Comparison of ENCODE assay signal across 1 cellular context in the genomic region with DNA sequence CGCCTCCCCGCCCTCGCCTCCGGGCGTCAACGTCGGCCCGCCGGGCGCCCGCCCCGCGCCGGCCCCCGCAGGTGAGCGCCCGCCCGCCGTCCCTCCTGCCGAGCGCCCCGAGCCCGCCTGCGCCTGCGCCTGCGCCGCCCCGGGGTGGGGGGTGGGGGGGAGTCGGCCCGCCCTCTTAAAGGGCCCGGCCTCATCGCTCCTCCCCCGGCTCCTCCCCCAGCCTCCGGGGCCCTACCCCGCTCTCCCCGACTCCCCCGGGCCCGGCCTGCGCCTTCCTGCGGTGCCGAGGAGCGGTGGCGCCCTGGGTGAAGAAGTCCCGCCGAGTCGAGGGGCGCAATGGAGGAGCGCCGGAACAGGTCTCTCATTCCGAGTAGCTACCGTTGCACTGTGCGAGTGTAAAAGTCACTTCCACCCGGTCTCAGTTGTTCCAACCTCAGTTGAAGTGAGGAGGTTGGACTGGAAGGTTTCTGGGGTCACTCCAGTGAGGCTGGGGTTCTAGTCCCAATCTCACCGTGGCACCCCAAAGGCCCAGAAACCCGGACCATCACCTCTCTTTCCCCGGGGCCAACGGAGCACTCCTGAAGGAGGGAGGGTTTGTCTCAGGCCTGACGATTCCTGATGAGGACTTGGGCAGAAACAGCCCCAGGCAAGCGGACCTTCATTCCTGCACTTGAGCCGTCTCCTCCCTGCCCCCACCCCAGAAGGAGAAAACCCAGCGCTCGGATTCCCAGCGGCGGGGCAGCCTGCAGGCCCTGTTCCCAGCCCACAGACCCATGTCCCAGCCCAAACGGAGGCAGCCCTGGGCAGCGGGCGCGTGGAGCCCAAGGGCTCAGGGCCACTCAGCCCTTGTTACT.
TF ChIP-seq lines count a peak whose summit lies in the region.

No MANE protein-coding gene starts in this region.

TF ChIP-seq in GM12878, 131 proteins besides CTCF, POLR2A, EP300 and RAD21 (continued from another document and continues in another):
- peak; percentile 55 for TF ChIP-seq NRF1 (conservative IDR thresholded peaks at IDR 0.05; ENCODE audit: low read depth, low read length)
- no peak for TF ChIP-seq CUX1 (IDR thresholded peaks at IDR 0.05; ENCODE audit: insufficient replicate concordance, low read depth, low read length)
- no peak for TF ChIP-seq FOS (IDR thresholded peaks at IDR 0.05; ENCODE audit: borderline replicate concordance, extremely low read depth, insufficient read length)
- TF ChIP-seq, protein P1, sequence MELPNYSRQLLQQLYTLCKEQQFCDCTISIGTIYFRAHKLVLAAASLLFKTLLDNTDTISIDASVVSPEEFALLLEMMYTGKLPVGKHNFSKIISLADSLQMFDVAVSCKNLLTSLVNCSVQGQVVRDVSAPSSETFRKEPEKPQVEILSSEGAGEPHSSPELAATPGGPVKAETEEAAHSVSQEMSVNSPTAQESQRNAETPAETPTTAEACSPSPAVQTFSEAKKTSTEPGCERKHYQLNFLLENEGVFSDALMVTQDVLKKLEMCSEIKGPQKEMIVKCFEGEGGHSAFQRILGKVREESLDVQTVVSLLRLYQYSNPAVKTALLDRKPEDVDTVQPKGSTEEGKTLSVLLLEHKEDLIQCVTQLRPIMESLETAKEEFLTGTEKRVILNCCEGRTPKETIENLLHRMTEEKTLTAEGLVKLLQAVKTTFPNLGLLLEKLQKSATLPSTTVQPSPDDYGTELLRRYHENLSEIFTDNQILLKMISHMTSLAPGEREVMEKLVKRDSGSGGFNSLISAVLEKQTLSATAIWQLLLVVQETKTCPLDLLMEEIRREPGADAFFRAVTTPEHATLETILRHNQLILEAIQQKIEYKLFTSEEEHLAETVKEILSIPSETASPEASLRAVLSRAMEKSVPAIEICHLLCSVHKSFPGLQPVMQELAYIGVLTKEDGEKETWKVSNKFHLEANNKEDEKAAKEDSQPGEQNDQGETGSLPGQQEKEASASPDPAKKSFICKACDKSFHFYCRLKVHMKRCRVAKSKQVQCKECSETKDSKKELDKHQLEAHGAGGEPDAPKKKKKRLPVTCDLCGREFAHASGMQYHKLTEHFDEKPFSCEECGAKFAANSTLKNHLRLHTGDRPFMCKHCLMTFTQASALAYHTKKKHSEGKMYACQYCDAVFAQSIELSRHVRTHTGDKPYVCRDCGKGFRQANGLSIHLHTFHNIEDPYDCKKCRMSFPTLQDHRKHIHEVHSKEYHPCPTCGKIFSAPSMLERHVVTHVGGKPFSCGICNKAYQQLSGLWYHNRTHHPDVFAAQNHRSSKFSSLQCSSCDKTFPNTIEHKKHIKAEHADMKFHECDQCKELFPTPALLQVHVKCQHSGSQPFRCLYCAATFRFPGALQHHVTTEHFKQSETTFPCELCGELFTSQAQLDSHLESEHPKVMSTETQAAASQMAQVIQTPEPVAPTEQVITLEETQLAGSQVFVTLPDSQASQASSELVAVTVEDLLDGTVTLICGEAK (IDR thresholded peaks at IDR 0.05; ENCODE audit: borderline replicate concordance): no peak
- TF ChIP-seq, protein P2, sequence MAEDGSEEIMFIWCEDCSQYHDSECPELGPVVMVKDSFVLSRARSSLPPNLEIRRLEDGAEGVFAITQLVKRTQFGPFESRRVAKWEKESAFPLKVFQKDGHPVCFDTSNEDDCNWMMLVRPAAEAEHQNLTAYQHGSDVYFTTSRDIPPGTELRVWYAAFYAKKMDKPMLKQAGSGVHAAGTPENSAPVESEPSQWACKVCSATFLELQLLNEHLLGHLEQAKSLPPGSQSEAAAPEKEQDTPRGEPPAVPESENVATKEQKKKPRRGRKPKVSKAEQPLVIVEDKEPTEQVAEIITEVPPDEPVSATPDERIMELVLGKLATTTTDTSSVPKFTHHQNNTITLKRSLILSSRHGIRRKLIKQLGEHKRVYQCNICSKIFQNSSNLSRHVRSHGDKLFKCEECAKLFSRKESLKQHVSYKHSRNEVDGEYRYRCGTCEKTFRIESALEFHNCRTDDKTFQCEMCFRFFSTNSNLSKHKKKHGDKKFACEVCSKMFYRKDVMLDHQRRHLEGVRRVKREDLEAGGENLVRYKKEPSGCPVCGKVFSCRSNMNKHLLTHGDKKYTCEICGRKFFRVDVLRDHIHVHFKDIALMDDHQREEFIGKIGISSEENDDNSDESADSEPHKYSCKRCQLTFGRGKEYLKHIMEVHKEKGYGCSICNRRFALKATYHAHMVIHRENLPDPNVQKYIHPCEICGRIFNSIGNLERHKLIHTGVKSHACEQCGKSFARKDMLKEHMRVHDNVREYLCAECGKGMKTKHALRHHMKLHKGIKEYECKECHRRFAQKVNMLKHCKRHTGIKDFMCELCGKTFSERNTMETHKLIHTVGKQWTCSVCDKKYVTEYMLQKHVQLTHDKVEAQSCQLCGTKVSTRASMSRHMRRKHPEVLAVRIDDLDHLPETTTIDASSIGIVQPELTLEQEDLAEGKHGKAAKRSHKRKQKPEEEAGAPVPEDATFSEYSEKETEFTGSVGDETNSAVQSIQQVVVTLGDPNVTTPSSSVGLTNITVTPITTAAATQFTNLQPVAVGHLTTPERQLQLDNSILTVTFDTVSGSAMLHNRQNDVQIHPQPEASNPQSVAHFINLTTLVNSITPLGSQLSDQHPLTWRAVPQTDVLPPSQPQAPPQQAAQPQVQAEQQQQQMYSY (CRISPR knock-in tag; IDR thresholded peaks at IDR 0.05): no peak
- peak in 1 of 2 experiments; percentile 53; a peak in 1 of 3 replicates for TF ChIP-seq EGR1 (IDR thresholded peaks at IDR 0.05; ENCODE audit: borderline replicate concordance in 1 of 2, low read depth in 2 of 2, low read length in 2 of 2)
- no peak for TF ChIP-seq EED (IDR thresholded peaks at IDR 0.05; ENCODE audit: low read depth)
- TF ChIP-seq, protein P3, sequence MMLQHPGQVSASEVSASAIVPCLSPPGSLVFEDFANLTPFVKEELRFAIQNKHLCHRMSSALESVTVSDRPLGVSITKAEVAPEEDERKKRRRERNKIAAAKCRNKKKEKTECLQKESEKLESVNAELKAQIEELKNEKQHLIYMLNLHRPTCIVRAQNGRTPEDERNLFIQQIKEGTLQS (IDR thresholded peaks at IDR 0.05; ENCODE audit: borderline replicate concordance, extremely low read depth, low read depth, low read length): no peak
- no peak for TF ChIP-seq USF1 (IDR thresholded peaks at IDR 0.05; ENCODE audit: borderline replicate concordance, extremely low read length, insufficient read depth, low read depth, low read length)
- no peak for TF ChIP-seq FOXM1 (IDR thresholded peaks at IDR 0.05; ENCODE audit: low read depth, low read length)
- TF ChIP-seq, protein P4, sequence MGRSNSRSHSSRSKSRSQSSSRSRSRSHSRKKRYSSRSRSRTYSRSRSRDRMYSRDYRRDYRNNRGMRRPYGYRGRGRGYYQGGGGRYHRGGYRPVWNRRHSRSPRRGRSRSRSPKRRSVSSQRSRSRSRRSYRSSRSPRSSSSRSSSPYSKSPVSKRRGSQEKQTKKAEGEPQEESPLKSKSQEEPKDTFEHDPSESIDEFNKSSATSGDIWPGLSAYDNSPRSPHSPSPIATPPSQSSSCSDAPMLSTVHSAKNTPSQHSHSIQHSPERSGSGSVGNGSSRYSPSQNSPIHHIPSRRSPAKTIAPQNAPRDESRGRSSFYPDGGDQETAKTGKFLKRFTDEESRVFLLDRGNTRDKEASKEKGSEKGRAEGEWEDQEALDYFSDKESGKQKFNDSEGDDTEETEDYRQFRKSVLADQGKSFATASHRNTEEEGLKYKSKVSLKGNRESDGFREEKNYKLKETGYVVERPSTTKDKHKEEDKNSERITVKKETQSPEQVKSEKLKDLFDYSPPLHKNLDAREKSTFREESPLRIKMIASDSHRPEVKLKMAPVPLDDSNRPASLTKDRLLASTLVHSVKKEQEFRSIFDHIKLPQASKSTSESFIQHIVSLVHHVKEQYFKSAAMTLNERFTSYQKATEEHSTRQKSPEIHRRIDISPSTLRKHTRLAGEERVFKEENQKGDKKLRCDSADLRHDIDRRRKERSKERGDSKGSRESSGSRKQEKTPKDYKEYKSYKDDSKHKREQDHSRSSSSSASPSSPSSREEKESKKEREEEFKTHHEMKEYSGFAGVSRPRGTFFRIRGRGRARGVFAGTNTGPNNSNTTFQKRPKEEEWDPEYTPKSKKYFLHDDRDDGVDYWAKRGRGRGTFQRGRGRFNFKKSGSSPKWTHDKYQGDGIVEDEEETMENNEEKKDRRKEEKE (IDR thresholded peaks at IDR 0.05): no peak
- TF ChIP-seq EZH2 (IDR thresholded peaks at IDR 0.05; ENCODE audit: borderline replicate concordance, control insufficient read depth, low read depth, low read length): no peak
- TF ChIP-seq SMARCA5 (IDR thresholded peaks at IDR 0.05): no peak
- no peak for TF ChIP-seq KDM1A (IDR thresholded peaks at IDR 0.05; ENCODE audit: borderline replicate concordance)
- TF ChIP-seq ZNF207 (IDR thresholded peaks at IDR 0.05; ENCODE audit: borderline replicate concordance): 0 out of 2 replicates have a peak, but pooled peaks have one; percentile 34
- TF ChIP-seq SPI1 (IDR thresholded peaks at IDR 0.05; ENCODE audit: borderline replicate concordance, insufficient read depth, low read depth, low read length): no peak
- no peak for TF ChIP-seq NR2C2 (IDR thresholded peaks at IDR 0.05; ENCODE audit: borderline replicate concordance, control insufficient read depth, insufficient read length, low read depth)
- no peak for TF ChIP-seq IRF3 (IDR thresholded peaks at IDR 0.05)
- TF ChIP-seq BACH1 (IDR thresholded peaks at IDR 0.05; ENCODE audit: borderline replicate concordance): no peak
- no peak for TF ChIP-seq ZNF384 (IDR thresholded peaks at IDR 0.05; ENCODE audit: borderline replicate concordance, low read depth, low read length)
- no peak for TF ChIP-seq TAF1 (IDR thresholded peaks at IDR 0.05; ENCODE audit: borderline replicate concordance, low read depth, low read length)
- TF ChIP-seq CHD2 (IDR thresholded peaks at IDR 0.05; ENCODE audit: borderline replicate concordance, low read depth, low read length): 0 out of 2 replicates have a peak, but pooled peaks have one; percentile 41
- no peak for TF ChIP-seq POU2F2 (IDR thresholded peaks at IDR 0.05; ENCODE audit: borderline replicate concordance, low read depth, low read length)
- no peak for TF ChIP-seq HDAC6 (IDR thresholded peaks at IDR 0.05; ENCODE audit: unreplicated experiment)
- 0 out of 2 replicates have a peak, but pooled peaks have one; percentile 70 for TF ChIP-seq HDGF (IDR thresholded peaks at IDR 0.05)
- no peak for TF ChIP-seq WRNIP1 (IDR thresholded peaks at IDR 0.05; ENCODE audit: borderline replicate concordance, low read depth, low read length)
- TF ChIP-seq ETV6 (conservative IDR thresholded peaks at IDR 0.05 in 1 of 2, IDR thresholded peaks at IDR 0.05 in 1 of 2; ENCODE audit: borderline replicate concordance in 1 of 2, low read depth in 1 of 2): no peak
- TF ChIP-seq GATAD2B (conservative IDR thresholded peaks at IDR 0.05; ENCODE audit: low read depth): peak; percentile 31; the same call in 1 of the 2 replicates
- TF ChIP-seq MTA3 (IDR thresholded peaks at IDR 0.05; ENCODE audit: borderline replicate concordance, low read length): no peak
- no peak for TF ChIP-seq CREM (IDR thresholded peaks at IDR 0.05; ENCODE audit: low read depth)
- TF ChIP-seq ZNF622 (IDR thresholded peaks at IDR 0.05): no peak
- no peak for TF ChIP-seq IRF4 (IDR thresholded peaks at IDR 0.05; ENCODE audit: low read depth, low read length)
- no peak for TF ChIP-seq GABPA (IDR thresholded peaks at IDR 0.05; ENCODE audit: low read depth)
- TF ChIP-seq MAX (IDR thresholded peaks at IDR 0.05; ENCODE audit: low read depth, low read length): no peak
- TF ChIP-seq BHLHE40 (IDR thresholded peaks at IDR 0.05; ENCODE audit: borderline replicate concordance in 1 of 2, low read depth in 2 of 2, low read length in 1 of 2): peak; percentile 5 to 44; a peak in 1 of 4 replicates
